7 cellular contexts compared by ENCODE assay signal in the genomic region with DNA sequence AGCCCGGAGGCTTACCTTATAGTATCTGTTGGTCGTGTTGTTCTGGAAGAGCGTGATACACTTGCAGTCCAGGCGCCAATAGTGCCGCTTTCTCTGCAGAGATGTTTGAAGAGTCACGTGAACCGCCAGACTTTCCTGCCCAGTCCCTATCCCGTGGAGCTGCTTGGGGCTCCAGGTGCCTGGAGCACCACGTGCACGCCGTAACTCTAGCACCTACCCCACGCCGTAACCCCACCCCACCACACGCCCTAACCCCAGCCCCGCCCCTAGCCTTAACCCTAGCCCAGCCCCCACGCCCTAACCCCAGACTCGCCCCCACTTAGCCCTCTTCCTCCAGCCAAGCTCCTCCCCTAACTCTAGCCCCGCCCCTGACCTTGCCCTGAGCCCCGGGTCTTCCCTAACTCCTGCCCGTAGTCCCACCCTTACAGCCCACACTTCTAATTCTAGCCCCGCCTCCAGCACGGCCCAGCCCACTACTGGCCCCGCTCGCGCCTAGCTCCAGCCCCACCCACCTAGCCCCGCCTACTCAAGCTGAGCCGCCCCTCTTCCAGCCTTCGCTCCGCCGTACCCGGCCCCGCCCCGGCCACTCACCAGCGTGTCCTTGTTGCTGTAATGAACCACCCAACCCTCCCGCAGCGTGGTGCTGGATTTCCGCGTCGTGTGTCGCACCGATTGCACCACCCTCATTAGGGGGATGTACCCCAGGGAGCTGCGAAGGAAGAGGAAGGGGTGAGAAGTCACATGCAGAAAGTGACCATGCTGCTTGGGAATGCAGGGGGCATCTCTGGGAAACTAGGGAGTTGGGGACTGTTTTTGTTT. TPM values are rescaled to one million over a fixed set of nuclear protein-coding genes. Genes with fewer than 3 reads are reported as not detected.
DNase-seq lines count a peak whose midpoint lies in the region; ATAC-seq and TF ChIP-seq lines count a peak whose summit lies in the region.

No MANE protein-coding gene starts in this region.

- in situ Hi-C loops in KBM-7 (cut with MboI; ENCODE audit: low pct_unique_long_range_greater_than_20kb, low sequenced_read_pairs), result no loop called here

- no peak overlapping the region for H3K27ac ChIP-seq in psoas muscle

- POLR2A ChIA-PET in activated CD4-positive, alpha-beta memory T cell treated with anti-CD3 and anti-CD28 coated beads for 36 hours (lab: Charles Lee), result interaction anchor here (0.5 kb wide), 2 partner anchors 13 to 71 kb away, joined by 3 read pairs; no protein-coding TSS in a partner anchor

- no peak for TF ChIP-seq CTCF in psoas muscle (IDR thresholded peaks at IDR 0.05)

- H3K4me1 Mint-ChIP-seq in activated CD4-positive, alpha-beta memory T cell treated with anti-CD3 and anti-CD28 coated beads for 36 hours (ENCODE audit: low read depth), result no peaks in the 10 kb centered on the region

- no peak overlapping the region for H3K27ac Mint-ChIP-seq in activated CD4-positive, alpha-beta memory T cell treated with anti-CD3 and anti-CD28 coated beads for 36 hours

- no peaks in the 10 kb centered on the region for H3K9me3 ChIP-seq in psoas muscle

- peaks cover 3 to 71% of the 10 kb centered on the region in 2 donors for H3K36me3 ChIP-seq in psoas muscle (ENCODE audit: insufficient read depth in 1 of 2, low read depth in 1 of 2)

- H3K36me3 Mint-ChIP-seq in activated CD4-positive, alpha-beta memory T cell treated with anti-CD3 and anti-CD28 coated beads for 36 hours, result peaks cover 56% of the 10 kb centered on the region

- peak; percentile 97 to 98 for ATAC-seq in left cardiac atrium
- ATAC-seq in psoas muscle, result peak; percentile 93 to 98 (median 96)
- ATAC-seq in HG03571 (IDR thresholded peaks at IDR 0.05; ENCODE audit: unreplicated experiment), result no peak
- no peak for ATAC-seq in GM19467 (IDR thresholded peaks at IDR 0.05; ENCODE audit: unreplicated experiment)

- peak overlapping the region; percentile 38 for H3K4me3 ChIP-seq in psoas muscle

- no peaks in the 10 kb centered on the region for H3K27me3 ChIP-seq in psoas muscle (ENCODE audit: insufficient read depth in 3 of 3, low read length in 2 of 3)

- CTCF ChIA-PET in activated CD4-positive, alpha-beta memory T cell treated with anti-CD3 and anti-CD28 coated beads for 36 hours (lab: Charles Lee), result interaction anchor here (1.0 to 1.6 kb wide), 3 partner anchors 8 to 69 kb away, joined by 3 to 6 read pairs (median 3); no protein-coding TSS in a partner anchor

- no peaks in the 10 kb centered on the region for H3K9me3 Mint-ChIP-seq in activated CD4-positive, alpha-beta memory T cell treated with anti-CD3 and anti-CD28 coated beads for 36 hours

- no peak overlapping the region for H3K4me3 Mint-ChIP-seq in activated CD4-positive, alpha-beta memory T cell treated with anti-CD3 and anti-CD28 coated beads for 36 hours

- H3K27me3 Mint-ChIP-seq in activated CD4-positive, alpha-beta memory T cell treated with anti-CD3 and anti-CD28 coated beads for 36 hours, result no peaks in the 10 kb centered on the region

- no peaks in the 10 kb centered on the region for H3K4me1 ChIP-seq in psoas muscle

- WGBS in psoas muscle, 3 donors, result 25 to 32% (median 29%) methylated on average over 40 to 42 of the region's 42 CpGs

- intact Hi-C loops in activated CD4-positive, alpha-beta memory T cell treated with anti-CD3 and anti-CD28 coated beads for 36 hours (cut with micrococcal nuclease), result no loop called here
- intact Hi-C loops in left cardiac atrium (cut with DNase I), result loop anchor here in 1 of 2 donors (5.0 kb wide), 1 partner anchor 40 kb away; no protein-coding TSS in a partner anchor
- intact Hi-C loops in psoas muscle (cut with DNase I), result no loop called here

- DNase-seq in KBM-7, result peak; percentile 14
- peak; percentile 26 for DNase-seq in activated CD4-positive, alpha-beta memory T cell treated with anti-CD3 and anti-CD28 coated beads for 36 hours
- peak; percentile 94 for DNase-seq in left cardiac atrium
- peak; percentile 90 to 94 for DNase-seq in psoas muscle
- no peak for DNase-seq in COLO668 (lab: John Stamatoyannopoulos, UW; ENCODE audit: unreplicated experiment)

RNA-seq across cellular contexts. Expression of gene PRKD2, which starts 19.6 kb away (rescaled TPM):
- total RNA-seq in activated CD4-positive, alpha-beta memory T cell treated with anti-CD3 and anti-CD28 coated beads for 36 hours, result 10 to 100 TPM; 78.8 to 84.4 TPM
- 10 to 100 TPM; 14.9 to 18.0 TPM for total RNA-seq in left cardiac atrium
- total RNA-seq in psoas muscle, result 1 to 10 TPM; 6.3 to 9.1 (median 8.1) TPM
- 1 to 10 TPM; 4.0 to 6.9 (median 4.8) TPM for polyA plus RNA-seq in psoas muscle

RNA-seq across cellular contexts. Expression of gene DACT3, which starts 36.4 kb away (rescaled TPM):
- total RNA-seq in activated CD4-positive, alpha-beta memory T cell treated with anti-CD3 and anti-CD28 coated beads for 36 hours, result 1 to 10 TPM; 2.8 to 3.0 TPM
- total RNA-seq in left cardiac atrium, result 10 to 100 TPM; 15.1 to 15.4 TPM
- total RNA-seq in psoas muscle, result 1 to 10 TPM in 3 of 4 donors, under 1 TPM in 1; 0.76 to 1.6 (median 1.1) TPM
- under 1 TPM; 0.44 to 0.66 (median 0.53) TPM for polyA plus RNA-seq in psoas muscle

RNA-seq across cellular contexts. Expression of gene FKRP, which starts 48.5 kb away (rescaled TPM):
- total RNA-seq in activated CD4-positive, alpha-beta memory T cell treated with anti-CD3 and anti-CD28 coated beads for 36 hours, result 10 to 100 TPM; 11.4 to 12.3 TPM
- 10 to 100 TPM; 12.4 to 17.3 TPM for total RNA-seq in left cardiac atrium
- total RNA-seq in psoas muscle, result 10 to 100 TPM; 14.4 to 24.5 (median 20.3) TPM
- polyA plus RNA-seq in psoas muscle, result 10 to 100 TPM; 11.6 to 15.0 (median 13.1) TPM

RNA-seq across cellular contexts. Expression of gene STRN4, which starts 48.9 kb away (rescaled TPM):
- 10 to 100 TPM; 52.6 to 59.3 TPM for total RNA-seq in activated CD4-positive, alpha-beta memory T cell treated with anti-CD3 and anti-CD28 coated beads for 36 hours
- total RNA-seq in left cardiac atrium (10 to 100 TPM; 37.2 to 61.9 TPM), psoas muscle (10 to 100 TPM; 28.6 to 72.3 (median 40.6) TPM)
- 10 to 100 TPM; 45.2 to 53.9 (median 46.2) TPM for polyA plus RNA-seq in psoas muscle

Comparison
In these comparisons a context has a peak if more than half of its experiments do, and no peak if none do; other contexts are left out.
1. ATAC-seq: peak in left cardiac atrium (2 of 2) and psoas muscle (4 of 4); none in HG03571 (single experiment) and GM19467 (single experiment).
2. RNA of gene PRKD2, which starts 19.6 kb away (total RNA-seq): 78.8 to 84.4 TPM in activated CD4-positive, alpha-beta memory T cell treated with anti-CD3 and anti-CD28 coated beads for 36 hours; 14.9 to 18.0 TPM in left cardiac atrium and 6.3 to 9.1 TPM in psoas muscle; every median in the first group is over 4 times any median in the second.
3. RNA of gene DACT3, which starts 36.4 kb away (total RNA-seq): 15.1 to 15.4 TPM in left cardiac atrium; 2.8 to 3.0 TPM in activated CD4-positive, alpha-beta memory T cell treated with anti-CD3 and anti-CD28 coated beads for 36 hours and 0.76 to 1.6 TPM in psoas muscle; every median in the first group is over 4 times any median in the second.